ENCODE assay signal across 12 cellular contexts in the genomic region with DNA sequence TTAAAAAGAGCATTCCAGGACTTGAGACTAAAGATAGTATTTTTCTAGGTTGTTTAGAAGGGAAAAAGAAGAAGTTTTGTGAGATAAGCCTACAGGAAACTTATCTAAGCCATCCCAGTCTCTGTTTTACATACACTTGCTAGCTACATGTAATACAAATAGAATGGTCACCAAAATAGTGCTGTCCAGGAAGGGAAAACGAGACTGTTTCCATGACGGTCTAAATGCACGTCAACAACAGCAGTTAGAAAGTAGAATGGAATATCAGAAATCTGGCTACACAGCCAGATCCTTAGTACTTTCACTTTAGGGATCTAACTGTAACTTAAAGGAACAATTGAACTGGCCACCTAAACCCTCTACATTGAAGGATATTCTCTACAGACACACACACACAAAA.
DNase-seq lines count a peak whose midpoint lies in the region; ATAC-seq and TF ChIP-seq lines count a peak whose summit lies in the region.
"Had no signal": no experiment of that assay in that cellular context is flagged by ENCODE, and none has a peak within 500 bp of the region (broad histone marks: within the 10 kb centered on the region; RNA-seq: fewer than 3 reads in every experiment).

No MANE protein-coding gene starts in this region.

- ATAC-seq in thoracic aorta (ENCODE audit: insufficient number of reproducible peaks, low FRiP score, low read depth) (no peak), HG02642 (IDR thresholded peaks at IDR 0.05; ENCODE audit: poor library complexity, unreplicated experiment) (no peak)
- ATAC-seq: activated T-cell treated with anti-CD3 and anti-CD28 coated beads, Interleukin-2, amount 50 U/mL, for 4 hours had no signal

- H3K27me3 Mint-ChIP-seq in activated CD4-positive, alpha-beta memory T cell treated with anti-CD3 and anti-CD28 coated beads for 36 hours: peaks cover 5% of the 10 kb centered on the region

- intact Hi-C loops in left ventricle myocardium inferior (cut with micrococcal nuclease): no loop called here
- intact Hi-C loops in cardiac septum (cut with DNase I): no loop called here
- intact Hi-C loops in activated CD4-positive, alpha-beta memory T cell treated with anti-CD3 and anti-CD28 coated beads for 36 hours (cut with micrococcal nuclease): no loop called here

- CTCF ChIA-PET in activated CD4-positive, alpha-beta memory T cell treated with anti-CD3 and anti-CD28 coated beads for 36 hours (lab: Charles Lee): no interaction called here

- H3K4me3 Mint-ChIP-seq in activated CD4-positive, alpha-beta memory T cell treated with anti-CD3 and anti-CD28 coated beads for 36 hours: no peak overlapping the region
- H3K4me3 Mint-ChIP-seq: activated T-cell treated with anti-CD3 and anti-CD28 coated beads, Interleukin-2, amount 50 U/mL, for 4 hours; immature natural killer cell had no signal

- no peak for DNase-seq in left ventricle myocardium inferior
- no peak for DNase-seq in cardiac septum (ENCODE audit: low spot score)
- peak; percentile 12 for DNase-seq in astrocyte of the hippocampus (ENCODE audit: low read depth, low spot score)
- peak; percentile 32 for DNase-seq in iris pigment epithelial cell (ENCODE audit: low read depth)
- no peak for DNase-seq in thoracic aorta (ENCODE audit: low spot score)
- no peak for DNase-seq in activated CD4-positive, alpha-beta memory T cell treated with anti-CD3 and anti-CD28 coated beads for 36 hours
- DNase-seq in LoVo (ENCODE audit: low spot score): no peak
- DNase-seq: activated T-cell treated with anti-CD3 and anti-CD28 coated beads, Interleukin-2, amount 50 U/mL, for 4 hours; immature natural killer cell; ovary; T1000 had no signal

- no peaks in the 10 kb centered on the region for H3K4me1 Mint-ChIP-seq in activated CD4-positive, alpha-beta memory T cell treated with anti-CD3 and anti-CD28 coated beads for 36 hours (ENCODE audit: low read depth)
- H3K4me1 Mint-ChIP-seq: immature natural killer cell had no signal

- no peaks in the 10 kb centered on the region for H3K36me3 ChIP-seq in left ventricle myocardium inferior
- no peaks in the 10 kb centered on the region for H3K36me3 ChIP-seq in thoracic aorta
- H3K36me3 ChIP-seq: ovary had no signal

- H3K27ac Mint-ChIP-seq in activated CD4-positive, alpha-beta memory T cell treated with anti-CD3 and anti-CD28 coated beads for 36 hours: no peak overlapping the region
- H3K27ac Mint-ChIP-seq: immature natural killer cell had no signal

- no peak for TF ChIP-seq CTCF in left ventricle myocardium inferior (IDR thresholded peaks at IDR 0.05; ENCODE audit: borderline replicate concordance)
- no peak for TF ChIP-seq CTCF in thoracic aorta (IDR thresholded peaks at IDR 0.05)

- H3K9me3 Mint-ChIP-seq in activated CD4-positive, alpha-beta memory T cell treated with anti-CD3 and anti-CD28 coated beads for 36 hours: no peaks in the 10 kb centered on the region
- H3K9me3 Mint-ChIP-seq: activated T-cell treated with anti-CD3 and anti-CD28 coated beads, Interleukin-2, amount 50 U/mL, for 4 hours had no signal

- H3K27me3 ChIP-seq in left ventricle myocardium inferior (ENCODE audit: low read depth) (no peaks in the 10 kb centered on the region), thoracic aorta (replicated peaks; ENCODE audit: insufficient read depth) (no peaks in the 10 kb centered on the region)
- H3K27me3 ChIP-seq: ovary had no signal

- H3K27ac ChIP-seq in left ventricle myocardium inferior (replicated peaks) (no peak overlapping the region), thoracic aorta (no peak overlapping the region)
- H3K27ac ChIP-seq: ovary had no signal

- H3K4me1 ChIP-seq in left ventricle myocardium inferior (no peaks in the 10 kb centered on the region), thoracic aorta (ENCODE audit: control insufficient read depth in 1 of 2, low read depth in 2 of 2) (no peaks in the 10 kb centered on the region)

- H3K9me3 ChIP-seq in left ventricle myocardium inferior (replicated peaks) (no peaks in the 10 kb centered on the region), thoracic aorta (no peaks in the 10 kb centered on the region)
- H3K9me3 ChIP-seq: ovary had no signal

- POLR2A ChIA-PET in activated CD4-positive, alpha-beta memory T cell treated with anti-CD3 and anti-CD28 coated beads for 36 hours (lab: Charles Lee): no interaction called here

- H3K4me3 ChIP-seq in left ventricle myocardium inferior: peak overlapping the region; percentile 47
- H3K4me3 ChIP-seq in thoracic aorta: peak overlapping the region; percentile 31
- H3K4me3 ChIP-seq: ovary had no signal

- H3K36me3 Mint-ChIP-seq in activated CD4-positive, alpha-beta memory T cell treated with anti-CD3 and anti-CD28 coated beads for 36 hours: no peaks in the 10 kb centered on the region
- H3K36me3 Mint-ChIP-seq: immature natural killer cell had no signal

Comparison
In these comparisons a context has a peak if more than half of its experiments do, and no peak if none do; other contexts are left out.
1. DNase-seq: peak in astrocyte of the hippocampus (single experiment) and iris pigment epithelial cell (single experiment); none in left ventricle myocardium inferior (single experiment), cardiac septum (single experiment), thoracic aorta (single experiment), activated CD4-positive, alpha-beta memory T cell treated with anti-CD3 and anti-CD28 coated beads for 36 hours (single experiment) and LoVo (single experiment).